Comparison of ENCODE assay signal across 1 cellular context in genomic region chr20:43457640-43458421, GRCh38.
A peak's percentile ranks its signal among the peaks of the same experiment; 100 is the strongest.
TF ChIP-seq lines count a peak whose summit lies in the region.

Gene SRSF6, plus strand, starts transcription at chr20:43457896. Its CDS starts 138 bp downstream, at chr20:43458034.

TF ChIP-seq in HepG2, 621 proteins besides CTCF, POLR2A, EP300 and RAD21 (continued from another document and continues in another):
- TF ChIP-seq ATF6 (CRISPR knock-in tag; conservative IDR thresholded peaks at IDR 0.05), result 0 out of 2 replicates have a peak, but pooled peaks have one; percentile 74
- TF ChIP-seq ZNF574 (CRISPR knock-in tag; IDR thresholded peaks at IDR 0.05), result peak; percentile 92
- peak; percentile 86 for TF ChIP-seq FOXK1 (CRISPR knock-in tag; IDR thresholded peaks at IDR 0.05; ENCODE audit: borderline replicate concordance, low read depth)
- peak; percentile 66; the same call in 1 of the 2 replicates for TF ChIP-seq GLMP (CRISPR knock-in tag; IDR thresholded peaks at IDR 0.05; ENCODE audit: borderline replicate concordance)
- TF ChIP-seq ZHX1 (CRISPR knock-in tag; IDR thresholded peaks at IDR 0.05; ENCODE audit: low read depth), result peak; percentile 76
- peak; percentile 93; the same call in 1 of the 2 replicates for TF ChIP-seq ZNF773 (CRISPR knock-in tag; IDR thresholded peaks at IDR 0.05; ENCODE audit: borderline replicate concordance)
- TF ChIP-seq ESRRA (CRISPR knock-in tag; IDR thresholded peaks at IDR 0.05; ENCODE audit: low read depth), result peak; percentile 77
- peak; percentile 97 for TF ChIP-seq RBM22 (optimal IDR thresholded peaks at IDR 0.05; ENCODE audit: low read length)
- peak; percentile 88 for TF ChIP-seq ATF2 (CRISPR knock-in tag; IDR thresholded peaks at IDR 0.05)
- peak; percentile 91 for TF ChIP-seq ZNF597 (CRISPR knock-in tag; IDR thresholded peaks at IDR 0.05)
- TF ChIP-seq KLF15 (CRISPR knock-in tag; IDR thresholded peaks at IDR 0.05; ENCODE audit: borderline replicate concordance), result peak; percentile 97
- 0 out of 2 replicates have a peak, but pooled peaks have one; percentile 30 for TF ChIP-seq KIAA2018 (CRISPR knock-in tag; IDR thresholded peaks at IDR 0.05; ENCODE audit: borderline replicate concordance)
- TF ChIP-seq ZNF878 (CRISPR knock-in tag; IDR thresholded peaks at IDR 0.05), result peak; percentile 97
- TF ChIP-seq RBAK (CRISPR knock-in tag; IDR thresholded peaks at IDR 0.05), result no peak; the same call in 1 of the 2 replicates
- peak; percentile 84; the same call in 1 of the 2 replicates for TF ChIP-seq SMAD3 (CRISPR knock-in tag; IDR thresholded peaks at IDR 0.05)
- TF ChIP-seq ZSCAN5A (CRISPR knock-in tag; IDR thresholded peaks at IDR 0.05; ENCODE audit: borderline replicate concordance), result peak; percentile 97
- peak; percentile 77 for TF ChIP-seq ZBTB26 (CRISPR knock-in tag; IDR thresholded peaks at IDR 0.05; ENCODE audit: borderline replicate concordance)
- TF ChIP-seq SRY (CRISPR knock-in tag; IDR thresholded peaks at IDR 0.05), result peak; percentile 100
- TF ChIP-seq FOXP1 (IDR thresholded peaks at IDR 0.05), result no peak
- TF ChIP-seq FOXP1 (CRISPR knock-in tag; IDR thresholded peaks at IDR 0.05), result no peak
- TF ChIP-seq REPIN1 (CRISPR knock-in tag; IDR thresholded peaks at IDR 0.05; ENCODE audit: borderline replicate concordance, low read depth), result peak; percentile 97
- TF ChIP-seq ZNF672 (CRISPR knock-in tag; IDR thresholded peaks at IDR 0.05), result peak; percentile 85
- no peak for TF ChIP-seq NBN (conservative IDR thresholded peaks at IDR 0.05)
- no peak for TF ChIP-seq SCMH1 (CRISPR knock-in tag; IDR thresholded peaks at IDR 0.05; ENCODE audit: borderline replicate concordance)
- no peak for TF ChIP-seq ZNF512 (CRISPR knock-in tag; IDR thresholded peaks at IDR 0.05)
- no peak for TF ChIP-seq HNRNPH1 (optimal IDR thresholded peaks at IDR 0.05; ENCODE audit: low read depth, low read length)
